ENCODE assay signal across 8 cellular contexts in the genomic region with DNA sequence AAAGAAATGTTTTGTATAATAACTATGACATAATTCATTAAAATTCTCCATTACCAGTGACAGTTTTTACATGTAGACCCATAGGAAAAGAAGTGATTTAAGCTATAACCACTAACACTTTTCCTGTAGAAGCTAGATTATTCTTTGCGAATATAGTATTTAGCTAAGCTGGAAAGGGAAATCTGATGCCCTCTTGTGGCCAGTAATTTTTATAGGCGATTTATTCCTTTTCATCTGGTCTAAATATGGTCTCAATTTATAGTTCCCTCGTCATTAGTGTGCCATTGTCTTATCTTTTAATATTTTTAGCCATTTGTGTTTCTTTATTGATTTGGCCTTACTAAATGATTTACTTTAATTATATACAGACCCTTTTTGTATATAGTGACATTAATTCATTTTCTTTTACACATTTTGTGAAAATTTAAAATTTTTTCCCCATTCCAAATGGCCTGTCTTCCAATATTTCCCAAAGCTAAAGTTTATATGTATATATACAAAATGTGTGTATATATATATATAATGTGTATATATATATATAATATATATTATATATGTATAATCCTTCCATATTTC. TPM values are rescaled to one million over a fixed set of nuclear protein-coding genes. Genes with fewer than 3 reads are reported as not detected.
DNase-seq lines count a peak whose midpoint lies in the region; ATAC-seq, FAIRE-seq and TF ChIP-seq lines count a peak whose summit lies in the region.

No MANE protein-coding gene starts in this region.

- peak; percentile 66 for TF ChIP-seq CTCF in BE2C (IDR thresholded peaks at IDR 0.05; ENCODE audit: low read depth, low read length)
- TF ChIP-seq CTCF in astrocyte of the spinal cord (IDR thresholded peaks at IDR 0.05; ENCODE audit: low read depth, low read length) = peak; percentile 53
- TF ChIP-seq CTCF in keratinocyte (optimal IDR thresholded peaks at IDR 0.05 in 1 of 3, IDR thresholded peaks at IDR 0.05 in 1 of 3, conservative IDR thresholded peaks at IDR 0.05 in 1 of 3; ENCODE audit: extremely low read depth in 1 of 3, insufficient read depth in 2 of 3, low read length in 3 of 3) = peak in 2 of 3 experiments; percentile 27 to 36
- peak; percentile 70 for TF ChIP-seq CTCF in upper lobe of right lung (IDR thresholded peaks at IDR 0.05)

- H3K27ac ChIP-seq in keratinocyte (ENCODE audit: control insufficient read depth, insufficient read depth, low read length) (no peak overlapping the region), upper lobe of right lung (no peak overlapping the region)

- no peaks in the 10 kb centered on the region for H3K27me3 ChIP-seq in BE2C
- no peaks in the 10 kb centered on the region for H3K27me3 ChIP-seq in keratinocyte (ENCODE audit: control insufficient read depth, extremely low read depth, insufficient read depth, low read length)
- H3K27me3 ChIP-seq in upper lobe of right lung = no peaks in the 10 kb centered on the region

- no peak overlapping the region for H3K4me2 ChIP-seq in keratinocyte (ENCODE audit: control insufficient read depth, extremely low read depth, insufficient read depth, low read depth, low read length)

- no peak overlapping the region for H2AFZ ChIP-seq in keratinocyte (ENCODE audit: control insufficient read depth, low read length)

- no peaks in the 10 kb centered on the region for H3K9me1 ChIP-seq in keratinocyte (ENCODE audit: control insufficient read depth, extremely low read depth, insufficient read depth, low read length)

- no peak overlapping the region for H3K9ac ChIP-seq in keratinocyte (ENCODE audit: control insufficient read depth, extremely low read depth, insufficient read depth, low read length)

- H3K4me3 ChIP-seq in BE2C (ENCODE audit: low read depth, low read length) (no peak overlapping the region), astrocyte of the spinal cord (ENCODE audit: low read depth, low read length) (no peak overlapping the region), keratinocyte (ENCODE audit: control insufficient read depth in 2 of 3, extremely low read depth in 1 of 3, insufficient read depth in 2 of 3, low read depth in 1 of 3, low read length in 3 of 3) (no peak overlapping the region), upper lobe of right lung (no peak overlapping the region)

- no peaks in the 10 kb centered on the region for H3K79me2 ChIP-seq in keratinocyte (ENCODE audit: control insufficient read depth, insufficient read depth, low read length)

- H3K4me1 ChIP-seq in BE2C (no peaks in the 10 kb centered on the region), keratinocyte (ENCODE audit: control insufficient read depth, extremely low read depth, insufficient read depth, low read length) (no peaks in the 10 kb centered on the region), upper lobe of right lung (no peaks in the 10 kb centered on the region)

- no peak for FAIRE-seq in keratinocyte (lab: Jason Lieb, UNC)

- H3K9me3 ChIP-seq in BE2C (no peaks in the 10 kb centered on the region), keratinocyte (ENCODE audit: control insufficient read depth, low read depth, low read length) (no peaks in the 10 kb centered on the region), upper lobe of right lung (no peaks in the 10 kb centered on the region)

- DNase-seq in BE2C (peak; percentile 27), NCI-H2171 treated with DMSO at 0.1 percent for 48 hours (lab: John Stamatoyannopoulos, UW) (peak; percentile 68), astrocyte of the spinal cord (ENCODE audit: low read depth, low spot score) (peak; percentile 67), keratinocyte (ENCODE audit: low read depth, low spot score) (no peak), upper lobe of right lung (no peak), amniotic stem cell (lab: John Stamatoyannopoulos, UW) (no peak), NCI-H774 (lab: John Stamatoyannopoulos, UW) (no peak)

- in situ Hi-C loops in astrocyte of the spinal cord (cut with HindIII; ENCODE audit: low sequenced_read_pairs) = no loop called here

- ATAC-seq in GM18907 (IDR thresholded peaks at IDR 0.05; ENCODE audit: unreplicated experiment) = peak; percentile 48
- peak; percentile 55 for ATAC-seq in upper lobe of right lung

- H4K20me1 ChIP-seq in keratinocyte (ENCODE audit: control insufficient read depth, extremely low read depth, insufficient read depth, low read length) = no peaks in the 10 kb centered on the region

- dilution Hi-C loops in keratinocyte (cut with MboI; ENCODE audit: extremely low pct_ligation_motif_present, low sequenced_read_pairs) = no loop called here

- H3K36me3 ChIP-seq in BE2C (no peaks in the 10 kb centered on the region), keratinocyte (ENCODE audit: control insufficient read depth in 2 of 2, extremely low read depth in 1 of 2, insufficient read depth in 2 of 2, low read length in 2 of 2) (no peaks in the 10 kb centered on the region), upper lobe of right lung (no peaks in the 10 kb centered on the region)

- intact Hi-C loops in upper lobe of right lung (cut with DNase I) = no loop called here

RNA-seq across cellular contexts. Expression of a gene that starts 26.7 kb away (rescaled TPM):
- polyA plus RNA-seq in BE2C (2012; ENCODE audit: insufficient read depth, insufficient read length, low read depth) = 13.6 TPM
- 29.9 to 51.2 TPM (median 39.2 TPM) in 3 replicates for polyA plus RNA-seq in keratinocyte
- 44.0 TPM for polyA plus RNA-seq in keratinocyte (2011; ENCODE audit: low read depth)
- 28.5 and 51.4 TPM in 2 replicates for polyA plus RNA-seq in keratinocyte (2011; cell fraction: cytosol; rRNA removed)
- 28.8 and 35.8 TPM in 2 replicates for polyA plus RNA-seq in keratinocyte (2011; cell fraction: nucleus; rRNA removed)
- polyA plus RNA-seq in keratinocyte (2012; ENCODE audit: low replicate concordance) = 24.9 and 67.9 TPM in 2 replicates
- polyA minus RNA-seq in keratinocyte = 0.89 to 10.2 TPM (median 6.1 TPM) in 3 replicates
- 13.6 TPM for polyA minus RNA-seq in keratinocyte (2011; cell fraction: cytosol; rRNA and poly(A)+ RNA removed)
- 9.3 and 23.3 TPM in 2 replicates for polyA minus RNA-seq in keratinocyte (2011; cell fraction: nucleus; rRNA and poly(A)+ RNA removed)
- total RNA-seq in upper lobe of right lung = 61.3 TPM

Comparison
In these comparisons a context has a peak if more than half of its experiments do, and no peak if none do; other contexts are left out.
1. DNase-seq: peak in BE2C (single experiment), NCI-H2171 treated with DMSO at 0.1 percent for 48 hours (single experiment) and astrocyte of the spinal cord (single experiment); none in keratinocyte (single experiment), upper lobe of right lung (single experiment), amniotic stem cell (single experiment) and NCI-H774 (single experiment).
2. Peak in every context shown above with its lines, with median percentiles within 50 percentile points of each other: CTCF ChIP-seq.